1 cellular context compared by ENCODE assay signal in the genomic region with DNA sequence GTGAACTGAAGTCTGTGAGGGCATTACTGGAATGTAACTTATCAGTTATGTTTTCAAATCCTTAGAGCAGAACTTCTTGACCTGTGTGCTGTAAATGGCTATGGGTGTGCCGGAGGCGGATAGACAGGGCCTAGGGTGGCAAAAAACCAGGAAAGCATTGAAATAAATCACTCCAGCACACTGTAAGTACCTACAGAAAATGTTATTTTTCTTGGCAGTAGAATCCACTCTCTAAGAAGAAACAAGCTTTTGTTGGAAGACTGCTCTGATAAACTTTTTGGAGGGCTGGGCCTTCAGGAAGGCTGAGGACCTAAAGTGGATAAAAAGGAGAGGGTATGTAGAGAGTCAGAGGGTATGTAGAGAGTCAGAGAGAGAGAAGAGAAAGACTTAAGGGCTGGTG.
TF ChIP-seq lines count a peak whose summit lies in the region.

No MANE protein-coding gene starts in this region.

TF ChIP-seq in IMR-90, 13 proteins besides CTCF, POLR2A, EP300 and RAD21:
- no peak for TF ChIP-seq MAFK (IDR thresholded peaks at IDR 0.05; ENCODE audit: low read depth, low read length)
- TF ChIP-seq MAZ (IDR thresholded peaks at IDR 0.05; ENCODE audit: borderline replicate concordance, low read depth, low read length), result no peak
- TF ChIP-seq, protein P1, sequence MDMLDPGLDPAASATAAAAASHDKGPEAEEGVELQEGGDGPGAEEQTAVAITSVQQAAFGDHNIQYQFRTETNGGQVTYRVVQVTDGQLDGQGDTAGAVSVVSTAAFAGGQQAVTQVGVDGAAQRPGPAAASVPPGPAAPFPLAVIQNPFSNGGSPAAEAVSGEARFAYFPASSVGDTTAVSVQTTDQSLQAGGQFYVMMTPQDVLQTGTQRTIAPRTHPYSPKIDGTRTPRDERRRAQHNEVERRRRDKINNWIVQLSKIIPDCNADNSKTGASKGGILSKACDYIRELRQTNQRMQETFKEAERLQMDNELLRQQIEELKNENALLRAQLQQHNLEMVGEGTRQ (IDR thresholded peaks at IDR 0.05; ENCODE audit: low read depth, low read length), result no peak
